In the genomic region with DNA sequence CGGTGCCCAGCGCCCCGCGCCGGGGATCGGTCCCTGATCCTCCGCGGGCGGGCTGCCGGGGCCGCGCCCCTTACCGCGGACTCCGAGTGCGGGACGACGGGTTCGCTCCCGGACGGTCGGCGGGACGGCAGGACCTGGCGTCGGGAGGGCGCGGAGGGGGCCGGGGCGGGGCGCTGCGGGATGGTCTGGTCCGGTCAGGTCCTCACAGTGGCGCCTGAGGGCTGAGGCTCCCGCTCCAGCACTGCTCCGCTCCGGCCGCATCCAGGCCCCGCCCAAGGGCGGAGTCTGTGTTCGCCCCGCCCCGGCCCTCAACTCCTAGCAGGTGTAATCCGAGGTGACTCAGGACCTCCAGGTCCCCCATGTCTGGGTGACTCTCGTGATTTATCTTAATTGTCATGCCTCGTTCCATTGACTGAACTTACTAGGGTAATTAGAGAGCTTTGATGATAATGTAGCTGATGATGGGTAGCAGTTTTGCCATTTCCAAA, we compare ENCODE assay signal across 8 cellular contexts. TPM values are rescaled to one million over a fixed set of nuclear protein-coding genes. Genes with fewer than 3 reads are reported as not detected.
DNase-seq lines count a peak whose midpoint lies in the region; ATAC-seq and TF ChIP-seq lines count a peak whose summit lies in the region.

RAB3B (minus strand) TSS at position 223 of the 488 bp plus-strand sequence. CDS start 13,583 bp downstream, outside the sequence.

- intact Hi-C loops in ascending aorta (cut with DNase I): no loop called here

- no peaks in the 10 kb centered on the region for H3K27me3 ChIP-seq in ascending aorta

- no peaks in the 10 kb centered on the region for H3K9me3 ChIP-seq in T-helper 17 cell (ENCODE audit: control insufficient read depth, low read length, poor library complexity, severe bottlenecking)
- no peaks in the 10 kb centered on the region for H3K9me3 ChIP-seq in ascending aorta

- ATAC-seq in GM21717 (IDR thresholded peaks at IDR 0.05; ENCODE audit: unreplicated experiment): peak; percentile 79
- ATAC-seq in T-helper 17 cell: peak; percentile 93

- peak within 1 kb of the TSS; percentile 91 for H3K4me3 Mint-ChIP-seq in T-helper 17 cell

- H3K4me3 ChIP-seq in ascending aorta (peak within 1 kb of the TSS; percentile 52 to 64), iPS-11a (ENCODE audit: low read depth, low read length) (peak within 1 kb of the TSS; percentile 60)

- H3K27ac Mint-ChIP-seq in T-helper 17 cell: peak within 1 kb of the TSS; percentile 3

- peaks cover 37% of the 10 kb centered on the region for H3K4me1 Mint-ChIP-seq in T-helper 17 cell

- H3K27ac ChIP-seq in ascending aorta: no peak within 1 kb of the TSS

- H3K36me3 ChIP-seq in ascending aorta: no peaks in the 10 kb centered on the region

- no peaks in the 10 kb centered on the region for H3K4me1 ChIP-seq in ascending aorta

- peaks cover 42% of the 10 kb centered on the region for H3K27me3 Mint-ChIP-seq in T-helper 17 cell

- TF ChIP-seq CTCF in ascending aorta (IDR thresholded peaks at IDR 0.05): no peak

- peak; percentile 27 for DNase-seq in COLO829 (ENCODE audit: low spot score)
- peak; percentile 59 for DNase-seq in NAMALWA (ENCODE audit: low spot score)
- DNase-seq in T-helper 17 cell: peak; percentile 41 to 54 (median 52)
- DNase-seq in ascending aorta (ENCODE audit: low spot score in 2 of 2): peak in 1 of 2 donors; percentile 67
- peak; percentile 63 to 78 for DNase-seq in stimulated activated CD4-positive, alpha-beta T cell treated with anti-CD3 and anti-CD28 coated beads, Interleukin-12 subunit alpha, Interleukin-12 subunit beta, amount 100 ng/mL, for 24 hours (ENCODE audit: low read depth in 2 of 2)
- DNase-seq in MV-4-11 (lab: John Stamatoyannopoulos, UW): no peak

- peaks cover 2% of the 10 kb centered on the region for H3K36me3 Mint-ChIP-seq in T-helper 17 cell (ENCODE audit: low read depth)

RNA-seq across cellular contexts. Expression of gene RAB3B, which starts in this region (rescaled TPM):
- total RNA-seq in T-helper 17 cell (under 1 TPM in 1 of 2 donors, not detected in 1; 0.02 TPM), ascending aorta (not detected)

Comparison
In these comparisons a context has a peak if more than half of its experiments do, and no peak if none do; other contexts are left out.
1. Peak in DNase-seq and ATAC-seq in T-helper 17 cell; RNA of the gene not detected or under 1 TPM.